Comparison of ENCODE assay signal across 8 cellular contexts in genomic region chr6:17239260-17239659, GRCh38.
"Had no signal": no experiment of that assay in that cellular context is flagged by ENCODE, and none has a peak within 500 bp of the region (broad histone marks: within the 10 kb centered on the region; RNA-seq: fewer than 3 reads in every experiment).

No MANE protein-coding gene starts in this region.

- H3K9ac ChIP-seq: GM23248 had no signal

- H3K27ac ChIP-seq: GM23248 had no signal

- ATAC-seq: HCT116 had no signal

- H2AFZ ChIP-seq: GM23248 had no signal

- H3K36me3 ChIP-seq: HAP-1 had no signal

- H3K27ac Mint-ChIP-seq: H9, HFFc6 had no signal

- H3K9me3 ChIP-seq: HAP-1 had no signal

- H3K4me3 ChIP-seq: GM23248, HAP-1 had no signal

- H3K4me3 Mint-ChIP-seq: H9, HFFc6 had no signal

- DNase-seq: GM23248, GOT3, H7, H9, HCEC 1CT, HFFc6 had no signal
